Comparison of ENCODE assay signal across 24 cellular contexts in the genomic region with DNA sequence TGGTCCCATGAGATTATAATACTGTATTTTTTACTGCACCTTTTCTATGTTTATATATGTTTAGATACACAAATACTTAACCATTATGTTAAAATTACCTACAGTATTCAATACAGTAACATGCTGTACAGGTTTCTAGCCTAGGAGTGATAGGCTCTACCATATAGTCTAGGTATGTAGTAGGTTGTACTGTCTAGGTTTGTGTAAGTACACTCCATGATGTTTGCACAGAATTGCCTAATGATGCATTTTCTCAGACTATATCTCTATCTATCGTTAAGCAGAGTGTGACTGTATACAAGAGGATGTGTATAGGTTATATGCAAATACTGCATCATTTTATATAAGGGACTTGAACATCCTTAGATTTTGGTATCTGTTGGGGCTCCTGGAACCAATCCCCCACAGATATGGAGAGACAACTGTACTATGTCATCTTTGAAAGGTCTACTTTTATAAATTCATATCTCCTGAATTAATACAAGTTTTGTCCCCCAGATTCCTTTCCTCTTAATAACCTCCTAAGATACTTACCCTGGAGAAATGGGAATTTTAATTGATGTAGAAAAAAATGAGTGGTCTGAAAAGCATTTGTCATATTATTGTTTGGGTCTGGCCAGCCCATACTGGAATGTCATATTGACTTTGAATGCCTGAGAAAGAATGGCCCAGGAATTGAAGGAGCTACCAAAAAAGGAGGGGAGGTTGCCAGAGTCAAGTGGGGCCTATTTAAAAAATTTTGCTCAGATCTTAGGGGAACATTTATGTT. TPM values are rescaled to one million over a fixed set of nuclear protein-coding genes. Genes with fewer than 3 reads are reported as not detected.
DNase-seq lines count a peak whose midpoint lies in the region; ATAC-seq and TF ChIP-seq lines count a peak whose summit lies in the region.
"Had no signal": no experiment of that assay in that cellular context is flagged by ENCODE, and none has a peak within 500 bp of the region (broad histone marks: within the 10 kb centered on the region; RNA-seq: fewer than 3 reads in every experiment).

No MANE protein-coding gene starts in this region.

- H3K4me1 Mint-ChIP-seq in immature natural killer cell = peaks cover 0 to 6% of the 10 kb centered on the region in 2 donors

- H3K27ac Mint-ChIP-seq in immature natural killer cell = no peak overlapping the region
- H3K27ac Mint-ChIP-seq: activated B cell treated with CpG ODN at 0.5 μM for 24 hours; activated naive CD8-positive, alpha-beta T cell; activated T-helper 17 cell treated with anti-CD3 and anti-CD28 coated beads, Interleukin-2, amount 50 U/mL, for 72 hours; stimulated activated memory B cell treated with anti-CD40 and anti-IgM and Interleukin-4, amounts not matched to agents 10 μg/mL and 1 μg/mL and 100 μg/mL, for 72 hours had no signal

- no peaks in the 10 kb centered on the region for H3K36me3 ChIP-seq in HCT116 (ENCODE audit: control insufficient read depth in 1 of 2, insufficient read depth in 2 of 2, low read length in 2 of 2)
- H3K36me3 ChIP-seq: BLaER1 treated with 17β-estradiol and CSF1 and Interleukin-3, amounts not matched to agents 10 nM and 100 nM; upper lobe of right lung had no signal

- H4K20me1 ChIP-seq in HCT116 (ENCODE audit: insufficient read depth) = peaks cover 8% of the 10 kb centered on the region

- POLR2A ChIA-PET in HCT116 (lab: Charles Lee) = no interaction called here

- H3K4me3 Mint-ChIP-seq in immature natural killer cell = no peak overlapping the region
- H3K4me3 Mint-ChIP-seq: activated B cell treated with CpG ODN at 0.5 μM for 24 hours; activated naive CD8-positive, alpha-beta T cell; activated T-helper 17 cell treated with anti-CD3 and anti-CD28 coated beads, Interleukin-2, amount 50 U/mL, for 72 hours; stimulated activated memory B cell treated with anti-CD40 and anti-IgM and Interleukin-4, amounts not matched to agents 10 μg/mL and 1 μg/mL and 100 μg/mL, for 72 hours had no signal

- no peaks in the 10 kb centered on the region for H3K9me2 ChIP-seq in HCT116 (ENCODE audit: insufficient read depth)

- ATAC-seq in HCT116 = no peak; the same call in 1 of the 2 replicates
- ATAC-seq in SK-N-SH treated with all-trans-retinoic acid at 6 μM for 48 hours = peak; percentile 69
- peak; percentile 9 for ATAC-seq in left lobe of liver
- ATAC-seq in right cardiac atrium = no peak
- ATAC-seq in HG03025 (IDR thresholded peaks at IDR 0.05; ENCODE audit: low FRiP score, unreplicated experiment) = no peak
- ATAC-seq: activated T-helper 17 cell treated with anti-CD3 and anti-CD28 coated beads, Interleukin-2, amount 50 U/mL, for 72 hours; stimulated activated memory B cell treated with anti-CD40 and anti-IgM and Interleukin-4, amounts not matched to agents 10 μg/mL and 1 μg/mL and 100 μg/mL, for 72 hours; upper lobe of right lung had no signal

- H3K4me1 ChIP-seq in HCT116 (ENCODE audit: control insufficient read depth in 1 of 2, insufficient read depth in 2 of 2, low read length in 2 of 2) = peaks cover 24 to 27% of the 10 kb centered on the region in 2 experiments
- peaks cover 5% of the 10 kb centered on the region for H3K4me1 ChIP-seq in right cardiac atrium (ENCODE audit: control insufficient read depth, insufficient read depth, low read length)
- H3K4me1 ChIP-seq: upper lobe of right lung had no signal

- no TSS peak for BruUV-seq in HCT116 (replicated peaks; lab: Mats Ljungman, UMichigan)

- DNase-seq in AG08396 (ENCODE audit: low spot score) (peak; percentile 11), HCT116 (ENCODE audit: low read depth, low spot score) (no peak), left lobe of liver (ENCODE audit: low spot score) (no peak), right cardiac atrium (no peak), immature natural killer cell (no peak), C1 segment of cervical spinal cord (lab: John Stamatoyannopoulos, UW) (no peak)
- DNase-seq: activated B cell treated with CpG ODN at 0.5 μM for 24 hours; activated CD8-positive, alpha-beta memory T cell treated with anti-CD3 and anti-CD28 coated beads, Interleukin-2, amount 50 U/mL, for 48 hours; Caco-2; DND-41; dorsolateral prefrontal cortex; NCI-H1092; NCI-H187 treated with DMSO at 0.1 percent for 48 hours; NCI-H526 treated with DMSO at 0.1 percent for 48 hours; retina; stimulated activated CD4-positive, alpha-beta T cell treated with anti-CD3 and anti-CD28 coated beads, Interleukin-4, amount 100 ng/mL, for 1 hour; T-helper 9 cell; upper lobe of right lung had no signal

- H3K79me2 ChIP-seq in HCT116 (ENCODE audit: insufficient read depth, low read length) = peaks cover 100% of the 10 kb centered on the region

- no peak for TF ChIP-seq POLR2A in HCT116 (IDR thresholded peaks at IDR 0.05; ENCODE audit: borderline replicate concordance, extremely low read depth, insufficient read depth, insufficient read length)

- CTCF ChIA-PET in HCT116 (lab: Charles Lee) = interaction anchor here (1.1 kb wide), 1 partner anchor 281 kb away, joined by 3 read pairs; no protein-coding TSS in a partner anchor

- H3K4me3 ChIP-seq in HCT116 (replicated peaks in 1 of 2; ENCODE audit: low read depth in 1 of 2, low read length in 2 of 2) (no peak overlapping the region), right cardiac atrium (ENCODE audit: low read length) (no peak overlapping the region)
- H3K4me3 ChIP-seq: BLaER1 treated with 17β-estradiol and CSF1 and Interleukin-3, amounts not matched to agents 10 nM and 100 nM; dorsolateral prefrontal cortex; upper lobe of right lung had no signal

- 90% methylated on average over 1 of the region's 1 CpG for WGBS in right cardiac atrium

- intact Hi-C loops in HCT116 (cut with micrococcal nuclease) = no loop called here
- intact Hi-C loops in right cardiac atrium (cut with DNase I) = no loop called here

- no peak for TF ChIP-seq RAD21 in HCT116 (IDR thresholded peaks at IDR 0.05; ENCODE audit: low read depth)

- H3K9me3 Mint-ChIP-seq in immature natural killer cell = no peaks in the 10 kb centered on the region
- H3K9me3 Mint-ChIP-seq: activated B cell treated with CpG ODN at 0.5 μM for 24 hours; activated T-helper 17 cell treated with anti-CD3 and anti-CD28 coated beads, Interleukin-2, amount 50 U/mL, for 72 hours; stimulated activated memory B cell treated with anti-CD40 and anti-IgM and Interleukin-4, amounts not matched to agents 10 μg/mL and 1 μg/mL and 100 μg/mL, for 72 hours had no signal

- no peaks in the 10 kb centered on the region for H3K9me3 ChIP-seq in HCT116 (ENCODE audit: control insufficient read depth in 1 of 2, insufficient read depth in 1 of 2, low read depth in 1 of 2, low read length in 2 of 2)
- no peaks in the 10 kb centered on the region for H3K9me3 ChIP-seq in right cardiac atrium (ENCODE audit: control insufficient read depth, low read length)
- H3K9me3 ChIP-seq: Caco-2, upper lobe of right lung had no signal

- RAD21 ChIA-PET in HCT116 (lab: Charles Lee; ENCODE audit: low non-redundant PET in 1 of 2, low total read pairs in 2 of 2, uncharacterized antibody in 2 of 2, unreplicated experiment in 2 of 2) = no interaction called here

- no peak overlapping the region for H3K4me2 ChIP-seq in HCT116 (ENCODE audit: low read length)
- H3K4me2 ChIP-seq: BLaER1 treated with 17β-estradiol and CSF1 and Interleukin-3, amounts not matched to agents 10 nM and 100 nM had no signal

- no peaks in the 10 kb centered on the region for H3K36me3 Mint-ChIP-seq in immature natural killer cell
- H3K36me3 Mint-ChIP-seq: stimulated activated memory B cell treated with anti-CD40 and anti-IgM and Interleukin-4, amounts not matched to agents 10 μg/mL and 1 μg/mL and 100 μg/mL, for 72 hours had no signal

- H3K9ac ChIP-seq in HCT116 (ENCODE audit: low read length) = no peak overlapping the region
- H3K9ac ChIP-seq: BLaER1 treated with 17β-estradiol and CSF1 and Interleukin-3, amounts not matched to agents 10 nM and 100 nM had no signal

- TF ChIP-seq CTCF in HCT116 (IDR thresholded peaks at IDR 0.05 in 2 of 3, conservative IDR thresholded peaks at IDR 0.05 in 1 of 3; ENCODE audit: borderline replicate concordance in 1 of 3, insufficient read depth in 1 of 3, low read depth in 2 of 3, low read length in 2 of 3) = no peak

- no peak overlapping the region for H2AFZ ChIP-seq in HCT116 (ENCODE audit: low read depth, low read length, poor library complexity, severe bottlenecking)

- peaks cover 0 to 1% (median 0%) of the 10 kb centered on the region in 3 donors for H3K27me3 Mint-ChIP-seq in immature natural killer cell (ENCODE audit: low read depth in 3 of 3)
- H3K27me3 Mint-ChIP-seq: activated B cell treated with CpG ODN at 0.5 μM for 24 hours; activated naive CD8-positive, alpha-beta T cell; activated T-helper 17 cell treated with anti-CD3 and anti-CD28 coated beads, Interleukin-2, amount 50 U/mL, for 72 hours; stimulated activated memory B cell treated with anti-CD40 and anti-IgM and Interleukin-4, amounts not matched to agents 10 μg/mL and 1 μg/mL and 100 μg/mL, for 72 hours had no signal

- peak overlapping the region; percentile 1; the same call in 1 of the 2 replicates for H3K27ac ChIP-seq in HCT116 (ENCODE audit: low read depth, low read length)
- H3K27ac ChIP-seq in right cardiac atrium (ENCODE audit: low read length) = no peak overlapping the region
- H3K27ac ChIP-seq: BLaER1 treated with 17β-estradiol and CSF1 and Interleukin-3, amounts not matched to agents 10 nM and 100 nM; dorsolateral prefrontal cortex; upper lobe of right lung had no signal

- no peaks in the 10 kb centered on the region for H3K27me3 ChIP-seq in HCT116 (ENCODE audit: insufficient read depth, low read length)
- no peaks in the 10 kb centered on the region for H3K27me3 ChIP-seq in right cardiac atrium (ENCODE audit: control insufficient read depth, insufficient read depth)
- H3K27me3 ChIP-seq: BLaER1 treated with 17β-estradiol and CSF1 and Interleukin-3, amounts not matched to agents 10 nM and 100 nM; dorsolateral prefrontal cortex; upper lobe of right lung had no signal

TF ChIP-seq in HCT116, 20 proteins besides CTCF, POLR2A, EP300 and RAD21:
- TF ChIP-seq SRF (IDR thresholded peaks at IDR 0.05; ENCODE audit: low read depth) (no peak), ELF1 (IDR thresholded peaks at IDR 0.05; ENCODE audit: borderline replicate concordance, low read depth) (no peak)
- TF ChIP-seq, protein P1, sequence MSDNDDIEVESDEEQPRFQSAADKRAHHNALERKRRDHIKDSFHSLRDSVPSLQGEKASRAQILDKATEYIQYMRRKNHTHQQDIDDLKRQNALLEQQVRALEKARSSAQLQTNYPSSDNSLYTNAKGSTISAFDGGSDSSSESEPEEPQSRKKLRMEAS (IDR thresholded peaks at IDR 0.05) = no peak

TF ChIP-seq in SK-N-SH treated with all-trans-retinoic acid at 6 μM for 48 hours, 23 proteins besides CTCF, POLR2A, EP300 and RAD21 (continues in another document):
- TF ChIP-seq GLIS3 (CRISPR knock-in tag; IDR thresholded peaks at IDR 0.05) = no peak

RNA-seq across cellular contexts. Expression of gene EHBP1, which starts 36.6 kb away (rescaled TPM):
- total RNA-seq in HCT116 (2021; ENCODE audit: unreplicated experiment) (89.9 TPM), left lobe of liver (50.0 TPM), right cardiac atrium (10 to 100 TPM; 32.5 to 37.5 (median 33.3) TPM)
- polyA plus RNA-seq in HCT116 (2012) = 45.1 and 65.0 TPM in 2 replicates
- polyA plus RNA-seq in right cardiac atrium (13.5 TPM), immature natural killer cell (10 to 100 TPM in 1 of 3 donors, 1 to 10 TPM in 2; 6.9 to 23.5 (median 9.0) TPM)

Comparison
In these comparisons a context has a peak if more than half of its experiments do, and no peak if none do; other contexts are left out.
1. ATAC-seq: peak in SK-N-SH treated with all-trans-retinoic acid at 6 μM for 48 hours (single experiment) and left lobe of liver (single experiment); none in HCT116 (single experiment), right cardiac atrium (0 of 2) and HG03025 (single experiment).